1 cellular context compared by ENCODE assay signal in the genomic region with DNA sequence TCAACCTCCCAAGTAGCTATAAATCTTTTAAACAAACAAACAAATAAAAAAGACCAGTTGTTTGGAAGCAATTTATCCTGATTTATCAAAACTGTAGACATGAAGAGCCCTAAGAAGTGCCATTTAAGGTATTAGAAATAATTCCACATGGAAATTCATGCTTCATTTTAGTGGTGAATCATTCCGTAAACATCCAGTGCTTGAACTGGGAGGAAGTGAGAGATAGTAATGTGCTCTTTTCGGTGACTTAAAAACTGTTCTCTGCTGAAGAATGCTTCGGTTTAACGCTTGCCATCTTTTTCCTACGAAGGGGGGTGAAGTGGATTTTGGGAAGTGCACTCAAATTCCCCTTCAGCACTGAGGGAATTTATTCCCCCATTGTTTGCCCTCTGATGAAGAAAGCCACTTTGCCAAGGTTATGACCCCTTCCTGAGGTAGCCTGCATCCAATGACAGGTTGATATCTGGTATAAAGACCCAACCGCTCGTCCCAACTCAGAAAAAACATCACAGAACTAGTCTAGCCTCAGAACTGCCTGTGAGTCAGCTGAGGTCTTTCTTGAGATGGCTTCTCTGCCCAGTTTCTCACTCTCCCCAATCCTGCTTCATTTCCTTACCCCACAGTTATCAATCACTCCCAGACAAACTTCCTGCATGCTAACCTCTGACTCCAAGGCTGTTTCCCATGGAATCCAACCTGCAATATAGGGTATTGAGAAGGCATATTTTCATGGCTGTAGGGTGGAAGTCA.
TF ChIP-seq lines count a peak whose summit lies in the region.

No MANE protein-coding gene starts in this region.

TF ChIP-seq in SK-N-SH, 30 proteins besides CTCF, POLR2A, EP300 and RAD21 (continued from another document):
- TF ChIP-seq, protein P1, sequence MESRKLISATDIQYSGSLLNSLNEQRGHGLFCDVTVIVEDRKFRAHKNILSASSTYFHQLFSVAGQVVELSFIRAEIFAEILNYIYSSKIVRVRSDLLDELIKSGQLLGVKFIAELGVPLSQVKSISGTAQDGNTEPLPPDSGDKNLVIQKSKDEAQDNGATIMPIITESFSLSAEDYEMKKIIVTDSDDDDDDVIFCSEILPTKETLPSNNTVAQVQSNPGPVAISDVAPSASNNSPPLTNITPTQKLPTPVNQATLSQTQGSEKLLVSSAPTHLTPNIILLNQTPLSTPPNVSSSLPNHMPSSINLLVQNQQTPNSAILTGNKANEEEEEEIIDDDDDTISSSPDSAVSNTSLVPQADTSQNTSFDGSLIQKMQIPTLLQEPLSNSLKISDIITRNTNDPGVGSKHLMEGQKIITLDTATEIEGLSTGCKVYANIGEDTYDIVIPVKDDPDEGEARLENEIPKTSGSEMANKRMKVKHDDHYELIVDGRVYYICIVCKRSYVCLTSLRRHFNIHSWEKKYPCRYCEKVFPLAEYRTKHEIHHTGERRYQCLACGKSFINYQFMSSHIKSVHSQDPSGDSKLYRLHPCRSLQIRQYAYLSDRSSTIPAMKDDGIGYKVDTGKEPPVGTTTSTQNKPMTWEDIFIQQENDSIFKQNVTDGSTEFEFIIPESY (IDR thresholded peaks at IDR 0.05; ENCODE audit: borderline replicate concordance, low read depth), result no peak
- TF ChIP-seq YY1 (IDR thresholded peaks at IDR 0.05; ENCODE audit: low read depth), result no peak
- TF ChIP-seq, protein P2, sequence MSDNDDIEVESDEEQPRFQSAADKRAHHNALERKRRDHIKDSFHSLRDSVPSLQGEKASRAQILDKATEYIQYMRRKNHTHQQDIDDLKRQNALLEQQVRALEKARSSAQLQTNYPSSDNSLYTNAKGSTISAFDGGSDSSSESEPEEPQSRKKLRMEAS (IDR thresholded peaks at IDR 0.05; ENCODE audit: low read depth), result peak; percentile 46; the same call in 1 of the 2 replicates
- TF ChIP-seq, protein P3, sequence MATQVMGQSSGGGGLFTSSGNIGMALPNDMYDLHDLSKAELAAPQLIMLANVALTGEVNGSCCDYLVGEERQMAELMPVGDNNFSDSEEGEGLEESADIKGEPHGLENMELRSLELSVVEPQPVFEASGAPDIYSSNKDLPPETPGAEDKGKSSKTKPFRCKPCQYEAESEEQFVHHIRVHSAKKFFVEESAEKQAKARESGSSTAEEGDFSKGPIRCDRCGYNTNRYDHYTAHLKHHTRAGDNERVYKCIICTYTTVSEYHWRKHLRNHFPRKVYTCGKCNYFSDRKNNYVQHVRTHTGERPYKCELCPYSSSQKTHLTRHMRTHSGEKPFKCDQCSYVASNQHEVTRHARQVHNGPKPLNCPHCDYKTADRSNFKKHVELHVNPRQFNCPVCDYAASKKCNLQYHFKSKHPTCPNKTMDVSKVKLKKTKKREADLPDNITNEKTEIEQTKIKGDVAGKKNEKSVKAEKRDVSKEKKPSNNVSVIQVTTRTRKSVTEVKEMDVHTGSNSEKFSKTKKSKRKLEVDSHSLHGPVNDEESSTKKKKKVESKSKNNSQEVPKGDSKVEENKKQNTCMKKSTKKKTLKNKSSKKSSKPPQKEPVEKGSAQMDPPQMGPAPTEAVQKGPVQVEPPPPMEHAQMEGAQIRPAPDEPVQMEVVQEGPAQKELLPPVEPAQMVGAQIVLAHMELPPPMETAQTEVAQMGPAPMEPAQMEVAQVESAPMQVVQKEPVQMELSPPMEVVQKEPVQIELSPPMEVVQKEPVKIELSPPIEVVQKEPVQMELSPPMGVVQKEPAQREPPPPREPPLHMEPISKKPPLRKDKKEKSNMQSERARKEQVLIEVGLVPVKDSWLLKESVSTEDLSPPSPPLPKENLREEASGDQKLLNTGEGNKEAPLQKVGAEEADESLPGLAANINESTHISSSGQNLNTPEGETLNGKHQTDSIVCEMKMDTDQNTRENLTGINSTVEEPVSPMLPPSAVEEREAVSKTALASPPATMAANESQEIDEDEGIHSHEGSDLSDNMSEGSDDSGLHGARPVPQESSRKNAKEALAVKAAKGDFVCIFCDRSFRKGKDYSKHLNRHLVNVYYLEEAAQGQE (IDR thresholded peaks at IDR 0.05; ENCODE audit: low read depth, low read length), result no peak
- TF ChIP-seq GATA2 (CRISPR knock-in tag; IDR thresholded peaks at IDR 0.05), result no peak
- no peak for TF ChIP-seq NRF1 (IDR thresholded peaks at IDR 0.05; ENCODE audit: low read depth, low read length)
- TF ChIP-seq, protein P4, sequence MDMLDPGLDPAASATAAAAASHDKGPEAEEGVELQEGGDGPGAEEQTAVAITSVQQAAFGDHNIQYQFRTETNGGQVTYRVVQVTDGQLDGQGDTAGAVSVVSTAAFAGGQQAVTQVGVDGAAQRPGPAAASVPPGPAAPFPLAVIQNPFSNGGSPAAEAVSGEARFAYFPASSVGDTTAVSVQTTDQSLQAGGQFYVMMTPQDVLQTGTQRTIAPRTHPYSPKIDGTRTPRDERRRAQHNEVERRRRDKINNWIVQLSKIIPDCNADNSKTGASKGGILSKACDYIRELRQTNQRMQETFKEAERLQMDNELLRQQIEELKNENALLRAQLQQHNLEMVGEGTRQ (IDR thresholded peaks at IDR 0.05; ENCODE audit: borderline replicate concordance, low read depth, low read length), result no peak
- peak; percentile 49; the same call in 1 of the 2 replicates for TF ChIP-seq RXRA (IDR thresholded peaks at IDR 0.05; ENCODE audit: borderline replicate concordance, low read depth)
- TF ChIP-seq, protein P5, sequence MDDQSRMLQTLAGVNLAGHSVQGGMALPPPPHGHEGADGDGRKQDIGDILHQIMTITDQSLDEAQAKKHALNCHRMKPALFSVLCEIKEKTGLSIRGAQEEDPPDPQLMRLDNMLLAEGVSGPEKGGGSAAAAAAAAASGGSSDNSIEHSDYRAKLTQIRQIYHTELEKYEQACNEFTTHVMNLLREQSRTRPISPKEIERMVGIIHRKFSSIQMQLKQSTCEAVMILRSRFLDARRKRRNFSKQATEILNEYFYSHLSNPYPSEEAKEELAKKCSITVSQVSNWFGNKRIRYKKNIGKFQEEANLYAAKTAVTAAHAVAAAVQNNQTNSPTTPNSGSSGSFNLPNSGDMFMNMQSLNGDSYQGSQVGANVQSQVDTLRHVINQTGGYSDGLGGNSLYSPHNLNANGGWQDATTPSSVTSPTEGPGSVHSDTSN (IDR thresholded peaks at IDR 0.05), result peak; percentile 79
- no peak for TF ChIP-seq FOXJ3 (CRISPR knock-in tag; IDR thresholded peaks at IDR 0.05)
- no peak for TF ChIP-seq FOXM1 (IDR thresholded peaks at IDR 0.05; ENCODE audit: low read depth)
- no peak for TF ChIP-seq POLR2AphosphoS5 (IDR thresholded peaks at IDR 0.05; ENCODE audit: low read depth, low read length)
- TF ChIP-seq TEAD4 (IDR thresholded peaks at IDR 0.05; ENCODE audit: borderline replicate concordance, insufficient read depth), result no peak
